In the genomic region with DNA sequence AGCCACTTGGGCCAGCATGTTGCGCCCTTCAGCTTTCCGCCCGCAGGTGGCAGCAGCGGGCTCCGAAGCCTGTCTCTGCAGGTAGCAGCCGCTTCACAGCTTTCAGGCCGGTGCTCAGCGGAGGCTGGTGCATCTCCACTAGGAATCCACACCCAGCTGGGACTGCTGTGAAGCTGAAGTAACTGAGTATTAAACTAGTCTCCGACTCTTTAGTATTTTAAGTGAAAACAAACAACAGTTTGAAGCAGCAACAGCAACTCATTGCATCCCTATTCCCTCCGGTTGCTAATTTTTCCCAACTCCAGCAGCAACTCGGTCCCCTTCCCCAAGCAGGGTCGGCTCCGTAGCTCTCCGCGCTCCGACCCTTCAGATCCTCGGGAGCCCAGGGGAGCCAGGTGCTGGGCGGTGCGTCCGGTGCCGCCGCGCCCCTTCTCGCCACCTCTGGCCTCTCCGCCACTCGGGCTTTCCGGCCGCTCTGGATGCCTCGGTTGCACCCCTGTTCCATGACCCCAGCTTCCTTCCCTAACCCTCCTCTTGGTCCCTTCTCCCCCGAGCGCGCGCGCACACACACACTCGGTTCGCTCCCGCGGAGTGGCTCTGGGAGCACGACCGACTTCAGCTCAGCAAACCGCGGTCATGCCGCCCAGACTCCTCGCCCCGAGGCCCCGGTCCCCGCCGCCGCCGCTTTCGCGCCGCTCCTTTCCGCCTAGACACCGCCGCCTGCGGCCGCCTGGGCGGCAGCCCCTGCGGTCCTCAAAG, we compare ENCODE assay signal across 1 cellular context.
TF ChIP-seq lines count a peak whose summit lies in the region.

No MANE protein-coding gene starts in this region.

TF ChIP-seq in HEK293, 187 proteins besides CTCF, POLR2A, EP300 and RAD21 (continued from another document and continues in another):
- peak; percentile 38; the same call in 1 of the 2 replicates for TF ChIP-seq ZNF629 (tag by site-specific recombination; IDR thresholded peaks at IDR 0.05)
- no peak for TF ChIP-seq EGR2 (tag by site-specific recombination; IDR thresholded peaks at IDR 0.05; ENCODE audit: low read depth)
- no peak for TF ChIP-seq ZNF354C (tag by site-specific recombination; IDR thresholded peaks at IDR 0.05; ENCODE audit: borderline replicate concordance, low read depth)
- no peak for TF ChIP-seq ZNF239 (tag by site-specific recombination; IDR thresholded peaks at IDR 0.05)
- peak; percentile 88 for TF ChIP-seq ZNF654 (tag by site-specific recombination; IDR thresholded peaks at IDR 0.05; ENCODE audit: low read depth)
- 0 out of 2 replicates have a peak, but pooled peaks have one; percentile 16 for TF ChIP-seq ZSCAN16 (tag by site-specific recombination; IDR thresholded peaks at IDR 0.05)
- peak; percentile 82 for TF ChIP-seq ZNF561 (tag by site-specific recombination; IDR thresholded peaks at IDR 0.05; ENCODE audit: borderline replicate concordance)
- TF ChIP-seq, protein P1, sequence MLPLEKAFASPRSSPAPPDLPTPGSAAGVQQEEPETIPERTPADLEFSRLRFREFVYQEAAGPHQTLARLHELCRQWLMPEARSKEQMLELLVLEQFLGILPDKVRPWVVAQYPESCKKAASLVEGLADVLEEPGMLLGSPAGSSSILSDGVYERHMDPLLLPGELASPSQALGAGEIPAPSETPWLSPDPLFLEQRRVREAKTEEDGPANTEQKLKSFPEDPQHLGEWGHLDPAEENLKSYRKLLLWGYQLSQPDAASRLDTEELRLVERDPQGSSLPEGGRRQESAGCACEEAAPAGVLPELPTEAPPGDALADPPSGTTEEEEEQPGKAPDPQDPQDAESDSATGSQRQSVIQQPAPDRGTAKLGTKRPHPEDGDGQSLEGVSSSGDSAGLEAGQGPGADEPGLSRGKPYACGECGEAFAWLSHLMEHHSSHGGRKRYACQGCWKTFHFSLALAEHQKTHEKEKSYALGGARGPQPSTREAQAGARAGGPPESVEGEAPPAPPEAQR (tag by site-specific recombination; IDR thresholded peaks at IDR 0.05): 0 out of 2 replicates have a peak, but pooled peaks have one; percentile 7
- no peak for TF ChIP-seq ZNF830 (tag by site-specific recombination; IDR thresholded peaks at IDR 0.05; ENCODE audit: low read depth)
- TF ChIP-seq ZNF394 (tag by site-specific recombination; IDR thresholded peaks at IDR 0.05; ENCODE audit: borderline replicate concordance): peak; percentile 23; the same call in 1 of the 2 replicates
- peak; percentile 79 for TF ChIP-seq ZNF600 (tag by site-specific recombination; IDR thresholded peaks at IDR 0.05)
- TF ChIP-seq ZNF404 (tag by site-specific recombination; IDR thresholded peaks at IDR 0.05): no peak
- peak; percentile 95 for TF ChIP-seq ZIC2 (tag by site-specific recombination; IDR thresholded peaks at IDR 0.05)
- peak; percentile 88 for TF ChIP-seq ZSCAN30 (tag by site-specific recombination; IDR thresholded peaks at IDR 0.05)
- TF ChIP-seq, protein P2, sequence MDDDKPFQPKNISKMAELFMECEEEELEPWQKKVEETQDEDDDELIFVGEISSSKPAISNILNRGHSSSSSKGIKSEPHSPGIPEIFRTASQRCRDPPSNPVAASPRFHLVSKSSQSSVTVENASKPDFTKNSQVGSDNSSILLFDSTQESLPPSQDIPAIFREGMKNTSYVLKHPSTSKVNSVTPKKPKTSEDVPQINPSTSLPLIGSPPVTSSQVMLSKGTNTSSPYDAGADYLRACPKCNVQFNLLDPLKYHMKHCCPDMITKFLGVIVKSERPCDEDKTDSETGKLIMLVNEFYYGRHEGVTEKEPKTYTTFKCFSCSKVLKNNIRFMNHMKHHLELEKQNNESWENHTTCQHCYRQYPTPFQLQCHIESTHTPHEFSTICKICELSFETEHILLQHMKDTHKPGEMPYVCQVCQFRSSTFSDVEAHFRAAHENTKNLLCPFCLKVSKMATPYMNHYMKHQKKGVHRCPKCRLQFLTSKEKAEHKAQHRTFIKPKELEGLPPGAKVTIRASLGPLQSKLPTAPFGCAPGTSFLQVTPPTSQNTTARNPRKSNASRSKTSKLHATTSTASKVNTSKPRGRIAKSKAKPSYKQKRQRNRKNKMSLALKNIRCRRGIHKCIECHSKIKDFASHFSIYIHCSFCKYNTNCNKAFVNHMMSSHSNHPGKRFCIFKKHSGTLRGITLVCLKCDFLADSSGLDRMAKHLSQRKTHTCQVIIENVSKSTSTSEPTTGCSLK (tag by site-specific recombination; IDR thresholded peaks at IDR 0.05): no peak
- TF ChIP-seq, protein P3, sequence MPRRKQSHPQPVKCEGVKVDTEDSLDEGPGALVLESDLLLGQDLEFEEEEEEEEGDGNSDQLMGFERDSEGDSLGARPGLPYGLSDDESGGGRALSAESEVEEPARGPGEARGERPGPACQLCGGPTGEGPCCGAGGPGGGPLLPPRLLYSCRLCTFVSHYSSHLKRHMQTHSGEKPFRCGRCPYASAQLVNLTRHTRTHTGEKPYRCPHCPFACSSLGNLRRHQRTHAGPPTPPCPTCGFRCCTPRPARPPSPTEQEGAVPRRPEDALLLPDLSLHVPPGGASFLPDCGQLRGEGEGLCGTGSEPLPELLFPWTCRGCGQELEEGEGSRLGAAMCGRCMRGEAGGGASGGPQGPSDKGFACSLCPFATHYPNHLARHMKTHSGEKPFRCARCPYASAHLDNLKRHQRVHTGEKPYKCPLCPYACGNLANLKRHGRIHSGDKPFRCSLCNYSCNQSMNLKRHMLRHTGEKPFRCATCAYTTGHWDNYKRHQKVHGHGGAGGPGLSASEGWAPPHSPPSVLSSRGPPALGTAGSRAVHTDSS (tag by site-specific recombination; IDR thresholded peaks at IDR 0.05): peak; percentile 49; the same call in 1 of the 2 replicates
- TF ChIP-seq, protein P4, sequence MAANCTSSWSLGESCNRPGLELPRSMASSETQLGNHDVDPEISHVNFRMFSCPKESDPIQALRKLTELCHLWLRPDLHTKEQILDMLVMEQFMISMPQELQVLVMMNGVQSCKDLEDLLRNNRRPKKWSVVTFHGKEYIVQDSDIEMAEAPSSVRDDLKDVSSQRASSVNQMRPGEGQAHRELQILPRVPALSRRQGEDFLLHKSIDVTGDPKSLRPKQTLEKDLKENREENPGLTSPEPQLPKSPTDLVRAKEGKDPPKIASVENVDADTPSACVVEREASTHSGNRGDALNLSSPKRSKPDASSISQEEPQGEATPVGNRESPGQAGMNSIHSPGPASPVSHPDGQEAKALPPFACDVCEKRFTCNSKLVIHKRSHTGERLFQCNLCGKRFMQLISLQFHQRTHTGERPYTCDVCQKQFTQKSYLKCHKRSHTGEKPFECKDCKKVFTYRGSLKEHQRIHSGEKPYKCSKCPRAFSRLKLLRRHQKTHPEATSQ (tag by site-specific recombination; IDR thresholded peaks at IDR 0.05): 0 out of 2 replicates have a peak, but pooled peaks have one; percentile 11
- 0 out of 2 replicates have a peak, but pooled peaks have one; percentile 23 for TF ChIP-seq TCF7L2 (IDR thresholded peaks at IDR 0.05; ENCODE audit: borderline replicate concordance, low read depth, low read length)
- TF ChIP-seq ZNF670 (tag by site-specific recombination; IDR thresholded peaks at IDR 0.05; ENCODE audit: low read depth): no peak
- peak; percentile 50; the same call in 1 of the 2 replicates for TF ChIP-seq ZNF10 (tag by site-specific recombination; IDR thresholded peaks at IDR 0.05)
- TF ChIP-seq ZNF596 (tag by site-specific recombination; IDR thresholded peaks at IDR 0.05): no peak
- TF ChIP-seq ZBTB48 (tag by site-specific recombination; IDR thresholded peaks at IDR 0.05): peak; percentile 74
- TF ChIP-seq, protein P5, sequence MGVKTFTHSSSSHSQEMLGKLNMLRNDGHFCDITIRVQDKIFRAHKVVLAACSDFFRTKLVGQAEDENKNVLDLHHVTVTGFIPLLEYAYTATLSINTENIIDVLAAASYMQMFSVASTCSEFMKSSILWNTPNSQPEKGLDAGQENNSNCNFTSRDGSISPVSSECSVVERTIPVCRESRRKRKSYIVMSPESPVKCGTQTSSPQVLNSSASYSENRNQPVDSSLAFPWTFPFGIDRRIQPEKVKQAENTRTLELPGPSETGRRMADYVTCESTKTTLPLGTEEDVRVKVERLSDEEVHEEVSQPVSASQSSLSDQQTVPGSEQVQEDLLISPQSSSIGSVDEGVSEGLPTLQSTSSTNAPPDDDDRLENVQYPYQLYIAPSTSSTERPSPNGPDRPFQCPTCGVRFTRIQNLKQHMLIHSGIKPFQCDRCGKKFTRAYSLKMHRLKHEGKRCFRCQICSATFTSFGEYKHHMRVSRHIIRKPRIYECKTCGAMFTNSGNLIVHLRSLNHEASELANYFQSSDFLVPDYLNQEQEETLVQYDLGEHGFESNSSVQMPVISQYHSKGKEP (tag by site-specific recombination; IDR thresholded peaks at IDR 0.05): peak; percentile 51; the same call in 1 of the 2 replicates
- TF ChIP-seq, protein P6, sequence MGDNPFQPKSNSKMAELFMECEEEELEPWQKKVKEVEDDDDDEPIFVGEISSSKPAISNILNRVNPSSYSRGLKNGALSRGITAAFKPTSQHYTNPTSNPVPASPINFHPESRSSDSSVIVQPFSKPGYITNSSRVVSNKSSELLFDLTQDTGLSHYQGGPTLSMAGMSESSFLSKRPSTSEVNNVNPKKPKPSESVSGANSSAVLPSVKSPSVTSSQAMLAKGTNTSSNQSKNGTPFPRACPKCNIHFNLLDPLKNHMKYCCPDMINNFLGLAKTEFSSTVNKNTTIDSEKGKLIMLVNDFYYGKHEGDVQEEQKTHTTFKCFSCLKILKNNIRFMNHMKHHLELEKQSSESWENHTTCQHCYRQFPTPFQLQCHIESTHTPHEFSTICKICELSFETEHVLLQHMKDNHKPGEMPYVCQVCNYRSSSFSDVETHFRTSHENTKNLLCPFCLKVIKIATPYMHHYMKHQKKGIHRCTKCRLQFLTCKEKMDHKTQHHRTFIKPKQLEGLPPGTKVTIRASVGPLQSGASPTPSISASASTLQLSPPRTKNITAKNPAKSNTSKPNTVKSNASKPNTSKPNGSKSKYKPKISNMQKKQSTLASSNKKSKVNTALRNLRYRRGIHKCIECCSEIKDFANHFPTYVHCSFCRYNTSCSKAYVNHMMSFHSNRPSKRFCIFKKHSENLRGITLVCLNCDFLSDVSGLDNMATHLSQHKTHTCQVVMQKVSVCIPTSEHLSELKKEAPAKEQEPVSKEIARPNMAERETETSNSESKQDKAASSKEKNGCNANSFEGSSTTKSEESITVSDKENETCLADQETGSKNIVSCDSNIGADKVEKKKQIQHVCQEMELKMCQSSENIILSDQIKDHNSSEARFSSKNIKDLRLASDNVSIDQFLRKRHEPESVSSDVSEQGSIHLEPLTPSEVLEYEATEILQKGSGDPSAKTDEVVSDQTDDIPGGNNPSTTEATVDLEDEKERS (tag by site-specific recombination; IDR thresholded peaks at IDR 0.05): no peak
- no peak for TF ChIP-seq ZNF747 (tag by site-specific recombination; IDR thresholded peaks at IDR 0.05)
- TF ChIP-seq ZFP37 (tag by site-specific recombination; IDR thresholded peaks at IDR 0.05): 0 out of 2 replicates have a peak, but pooled peaks have one; percentile 61
- TF ChIP-seq, protein P7, sequence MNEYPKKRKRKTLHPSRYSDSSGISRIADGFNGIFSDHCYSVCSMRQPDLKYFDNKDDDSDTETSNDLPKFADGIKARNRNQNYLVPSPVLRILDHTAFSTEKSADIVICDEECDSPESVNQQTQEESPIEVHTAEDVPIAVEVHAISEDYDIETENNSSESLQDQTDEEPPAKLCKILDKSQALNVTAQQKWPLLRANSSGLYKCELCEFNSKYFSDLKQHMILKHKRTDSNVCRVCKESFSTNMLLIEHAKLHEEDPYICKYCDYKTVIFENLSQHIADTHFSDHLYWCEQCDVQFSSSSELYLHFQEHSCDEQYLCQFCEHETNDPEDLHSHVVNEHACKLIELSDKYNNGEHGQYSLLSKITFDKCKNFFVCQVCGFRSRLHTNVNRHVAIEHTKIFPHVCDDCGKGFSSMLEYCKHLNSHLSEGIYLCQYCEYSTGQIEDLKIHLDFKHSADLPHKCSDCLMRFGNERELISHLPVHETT (tag by site-specific recombination; IDR thresholded peaks at IDR 0.05): no peak
- TF ChIP-seq, protein P8, sequence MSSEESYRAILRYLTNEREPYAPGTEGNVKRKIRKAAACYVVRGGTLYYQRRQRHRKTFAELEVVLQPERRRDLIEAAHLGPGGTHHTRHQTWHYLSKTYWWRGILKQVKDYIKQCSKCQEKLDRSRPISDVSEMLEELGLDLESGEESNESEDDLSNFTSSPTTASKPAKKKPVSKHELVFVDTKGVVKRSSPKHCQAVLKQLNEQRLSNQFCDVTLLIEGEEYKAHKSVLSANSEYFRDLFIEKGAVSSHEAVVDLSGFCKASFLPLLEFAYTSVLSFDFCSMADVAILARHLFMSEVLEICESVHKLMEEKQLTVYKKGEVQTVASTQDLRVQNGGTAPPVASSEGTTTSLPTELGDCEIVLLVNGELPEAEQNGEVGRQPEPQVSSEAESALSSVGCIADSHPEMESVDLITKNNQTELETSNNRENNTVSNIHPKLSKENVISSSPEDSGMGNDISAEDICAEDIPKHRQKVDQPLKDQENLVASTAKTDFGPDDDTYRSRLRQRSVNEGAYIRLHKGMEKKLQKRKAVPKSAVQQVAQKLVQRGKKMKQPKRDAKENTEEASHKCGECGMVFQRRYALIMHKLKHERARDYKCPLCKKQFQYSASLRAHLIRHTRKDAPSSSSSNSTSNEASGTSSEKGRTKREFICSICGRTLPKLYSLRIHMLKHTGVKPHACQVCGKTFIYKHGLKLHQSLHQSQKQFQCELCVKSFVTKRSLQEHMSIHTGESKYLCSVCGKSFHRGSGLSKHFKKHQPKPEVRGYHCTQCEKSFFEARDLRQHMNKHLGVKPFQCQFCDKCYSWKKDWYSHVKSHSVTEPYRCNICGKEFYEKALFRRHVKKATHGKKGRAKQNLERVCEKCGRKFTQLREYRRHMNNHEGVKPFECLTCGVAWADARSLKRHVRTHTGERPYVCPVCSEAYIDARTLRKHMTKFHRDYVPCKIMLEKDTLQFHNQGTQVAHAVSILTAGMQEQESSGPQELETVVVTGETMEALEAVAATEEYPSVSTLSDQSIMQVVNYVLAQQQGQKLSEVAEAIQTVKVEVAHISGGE (tag by site-specific recombination; conservative IDR thresholded peaks at IDR 0.05; ENCODE audit: low read depth): 0 out of 2 replicates have a peak, but pooled peaks have one; percentile 16
- no peak for TF ChIP-seq ZNF274 (IDR thresholded peaks at IDR 0.05; ENCODE audit: low read length)
- TF ChIP-seq ZNF274 (tag by site-specific recombination; IDR thresholded peaks at IDR 0.05; ENCODE audit: borderline replicate concordance): no peak
- TF ChIP-seq ZNF391 (tag by site-specific recombination; IDR thresholded peaks at IDR 0.05; ENCODE audit: borderline replicate concordance, low read depth): peak; percentile 43; the same call in 1 of the 2 replicates
- peak; percentile 49; the same call in 1 of the 2 replicates for TF ChIP-seq KLF10 (tag by site-specific recombination; IDR thresholded peaks at IDR 0.05)
- peak; percentile 95 for TF ChIP-seq ZNF660 (tag by site-specific recombination; IDR thresholded peaks at IDR 0.05)
- peak; percentile 61; the same call in 1 of the 2 replicates for TF ChIP-seq GLIS2 (tag by site-specific recombination; IDR thresholded peaks at IDR 0.05)
- TF ChIP-seq ZNF843 (tag by site-specific recombination; IDR thresholded peaks at IDR 0.05): 0 out of 2 replicates have a peak, but pooled peaks have one; percentile 8
- 0 out of 2 replicates have a peak, but pooled peaks have one; percentile 83 for TF ChIP-seq TRIM28 (IDR thresholded peaks at IDR 0.05; ENCODE audit: borderline replicate concordance, low read length)
- TF ChIP-seq KLF8 (tag by site-specific recombination; IDR thresholded peaks at IDR 0.05): peak; percentile 31; the same call in 1 of the 2 replicates
- TF ChIP-seq, protein P9, sequence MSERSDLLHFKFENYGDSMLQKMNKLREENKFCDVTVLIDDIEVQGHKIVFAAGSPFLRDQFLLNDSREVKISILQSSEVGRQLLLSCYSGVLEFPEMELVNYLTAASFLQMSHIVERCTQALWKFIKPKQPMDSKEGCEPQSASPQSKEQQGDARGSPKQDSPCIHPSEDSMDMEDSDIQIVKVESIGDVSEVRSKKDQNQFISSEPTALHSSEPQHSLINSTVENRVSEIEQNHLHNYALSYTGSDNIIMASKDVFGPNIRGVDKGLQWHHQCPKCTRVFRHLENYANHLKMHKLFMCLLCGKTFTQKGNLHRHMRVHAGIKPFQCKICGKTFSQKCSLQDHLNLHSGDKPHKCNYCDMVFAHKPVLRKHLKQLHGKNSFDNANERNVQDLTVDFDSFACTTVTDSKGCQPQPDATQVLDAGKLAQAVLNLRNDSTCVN (tag by site-specific recombination; optimal IDR thresholded peaks at IDR 0.05): peak; percentile 91
